ENCODE assay signal across 16 cellular contexts in the genomic region with DNA sequence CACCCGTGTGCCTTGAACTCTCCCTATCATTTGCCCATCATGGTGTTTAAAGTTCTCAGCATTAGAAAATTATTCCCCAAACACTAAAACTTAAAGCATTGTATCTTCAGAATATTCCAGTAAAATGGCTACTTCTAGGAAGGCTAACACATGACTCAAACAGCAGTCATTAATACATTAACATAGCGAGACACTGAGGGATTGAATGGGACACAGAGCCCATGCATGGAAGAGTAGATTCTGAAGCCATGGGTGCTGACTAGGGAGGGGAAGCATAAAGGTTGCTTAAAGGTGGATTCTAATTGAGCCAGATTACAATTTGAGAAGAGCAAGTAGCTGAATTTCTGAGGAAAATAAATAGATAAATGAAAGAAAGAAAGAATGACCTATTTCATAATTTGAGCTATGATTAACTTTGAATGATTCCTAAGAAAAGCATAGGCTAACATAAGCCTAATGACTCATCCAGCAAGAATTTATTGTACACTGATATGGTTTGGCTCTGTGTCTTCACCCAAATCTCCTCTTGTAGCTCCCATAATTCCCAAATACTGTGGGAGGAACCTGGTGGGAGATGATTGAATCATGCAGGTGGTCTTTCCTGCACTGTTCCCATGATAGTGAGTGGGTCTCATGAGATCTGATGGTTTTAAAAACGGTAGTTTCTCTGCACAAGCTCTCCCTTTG.
DNase-seq lines count a peak whose midpoint lies in the region; ATAC-seq and TF ChIP-seq lines count a peak whose summit lies in the region.
"Had no signal": no experiment of that assay in that cellular context is flagged by ENCODE, and none has a peak within 500 bp of the region (broad histone marks: within the 10 kb centered on the region; RNA-seq: fewer than 3 reads in every experiment).

No MANE protein-coding gene starts in this region.

- no peak for ATAC-seq in HG03095 (IDR thresholded peaks at IDR 0.05; ENCODE audit: unreplicated experiment)
- ATAC-seq: activated naive CD8-positive, alpha-beta T cell treated with anti-CD3 and anti-CD28 coated beads, Interleukin-2, amount 50 U/mL, for 24 hours; lower lobe of right lung; natural killer cell treated with Interleukin-12 subunit alpha and Interleukin-12 subunit beta and Interleukin-15 and Interleukin-18, amount 100 ng/mL, for 72 hours had no signal

- H3K27me3 ChIP-seq in AG04450 (ENCODE audit: control insufficient read depth, insufficient read depth, low read length): no peaks in the 10 kb centered on the region
- H3K27me3 ChIP-seq: esophagus muscularis mucosa had no signal

- CTCF ChIA-PET in AG04450 (lab: Charles Lee): no interaction called here

- DNase-seq in AG04450 (ENCODE audit: low read depth, low spot score) (peak; percentile 1), NCI-H226 (peak; percentile 68), brain pericyte (ENCODE audit: low read depth, low spot score) (peak; percentile 4), iris pigment epithelial cell (ENCODE audit: low read depth) (peak; percentile 71), SKM-1 treated with dmso at 0.1 percent for 144 hours (lab: John Stamatoyannopoulos, UW; ENCODE audit: unreplicated experiment) (no peak), NCI-H446 (lab: John Stamatoyannopoulos, UW) (no peak)
- no peak for DNase-seq in effector CD4-positive, alpha-beta T cell
- DNase-seq: activated CD4-positive, alpha-beta T cell treated with anti-CD3 and anti-CD28 coated beads, Interleukin-2, amount 10 ng/mL, durations not matched to agents 24 days and 14 days; activated naive CD8-positive, alpha-beta T cell treated with anti-CD3 and anti-CD28 coated beads, Interleukin-2, amount 50 U/mL, for 24 hours; Caco-2; lower lobe of right lung; NCI-H2081 treated with DMSO at 0.1 percent for 48 hours; NCI-H82 had no signal

- POLR2A ChIA-PET in AG04450 (lab: Yijun Ruan, JAX): no interaction called here

- H3K9me3 ChIP-seq in AG04450 (ENCODE audit: control insufficient read depth, insufficient read depth, low read length): no peaks in the 10 kb centered on the region
- H3K9me3 ChIP-seq: Caco-2, esophagus muscularis mucosa, lower lobe of right lung had no signal

- no peak overlapping the region for H3K27ac ChIP-seq in AG04450 (ENCODE audit: low read depth, low read length)
- H3K27ac ChIP-seq: esophagus muscularis mucosa, lower lobe of right lung had no signal

- H3K4me3 ChIP-seq in AG04450 (ENCODE audit: low read depth, low read length): no peak overlapping the region
- H3K4me3 ChIP-seq: esophagus muscularis mucosa, lower lobe of right lung had no signal

- no peak for TF ChIP-seq CTCF in AG04450 (IDR thresholded peaks at IDR 0.05; ENCODE audit: low read depth, low read length)

Comparison
In these comparisons a context has a peak if more than half of its experiments do, and no peak if none do; other contexts are left out.
1. DNase-seq: peak in AG04450 (single experiment), NCI-H226 (single experiment), brain pericyte (single experiment) and iris pigment epithelial cell (single experiment); none in SKM-1 treated with dmso at 0.1 percent for 144 hours (single experiment), NCI-H446 (0 of 2) and effector CD4-positive, alpha-beta T cell (single experiment).